In genomic region chr10:91513598-91513997, GRCh38 we compare ENCODE assay signal across 21 cellular contexts.
DNase-seq lines count a peak whose midpoint lies in the region; ATAC-seq and TF ChIP-seq lines count a peak whose summit lies in the region.
"Had no signal": no experiment of that assay in that cellular context is flagged by ENCODE, and none has a peak within 500 bp of the region (broad histone marks: within the 10 kb centered on the region; RNA-seq: fewer than 3 reads in every experiment).

No MANE protein-coding gene starts in this region.

- BruUV-seq in A673 (replicated peaks; lab: Mats Ljungman, UMichigan): no TSS peak

- H3K4me1 ChIP-seq in A673 (ENCODE audit: insufficient read depth, low read length, poor library complexity, severe bottlenecking): peaks cover 12% of the 10 kb centered on the region
- H3K4me1 ChIP-seq in body of pancreas: peaks cover 25% of the 10 kb centered on the region
- H3K4me1 ChIP-seq in psoas muscle: no peaks in the 10 kb centered on the region
- H3K4me1 ChIP-seq: Caco-2 had no signal

- H3K4me3 ChIP-seq in A673 (ENCODE audit: low read depth, low read length, poor library complexity, severe bottlenecking): no peak overlapping the region
- H3K4me3 ChIP-seq in body of pancreas: no peak overlapping the region
- H3K4me3 ChIP-seq in psoas muscle: no peak overlapping the region
- H3K4me3 ChIP-seq: BLaER1 treated with 17β-estradiol and CSF1 and Interleukin-3, amounts not matched to agents 10 nM and 100 nM; GM23338 had no signal

- peaks cover 6% of the 10 kb centered on the region; the same call in 1 of the 2 replicates for H3K9me3 Mint-ChIP-seq in HFFc6
- H3K9me3 Mint-ChIP-seq: GM23338 had no signal

- H3K9me3 ChIP-seq in A673 (ENCODE audit: low read depth, low read length, poor library complexity, severe bottlenecking): no peaks in the 10 kb centered on the region
- H3K9me3 ChIP-seq in body of pancreas: no peaks in the 10 kb centered on the region
- no peaks in the 10 kb centered on the region for H3K9me3 ChIP-seq in psoas muscle
- H3K9me3 ChIP-seq: Caco-2 had no signal

- ATAC-seq in body of pancreas (peak; percentile 42), psoas muscle (no peak), GM21723 (IDR thresholded peaks at IDR 0.05; ENCODE audit: unreplicated experiment) (no peak)
- ATAC-seq: GM23338 had no signal

- intact Hi-C loops in A673 (cut with micrococcal nuclease; ENCODE audit: unreplicated experiment): no loop called here
- intact Hi-C loops in body of pancreas (cut with DNase I): no loop called here
- intact Hi-C loops in psoas muscle (cut with DNase I): no loop called here

- H3K27ac ChIP-seq in A673 (ENCODE audit: low read depth, low read length, poor library complexity, severe bottlenecking) (peak overlapping the region; percentile 45), body of pancreas (peak overlapping the region in 2 of 4 donors; percentile 13 to 47), psoas muscle (peak overlapping the region; percentile 1)
- H3K27ac ChIP-seq: RWPE1 had no signal

- TF ChIP-seq POLR2A in body of pancreas (IDR thresholded peaks at IDR 0.05): no peak

- H3K4me3 Mint-ChIP-seq in HFFc6: peak overlapping the region; percentile 49; the same call in 1 of the 2 replicates
- H3K4me3 Mint-ChIP-seq: CD4-positive, alpha-beta memory T cell; GM23338 had no signal

- CTCF ChIA-PET in A673 (lab: Charles Lee): no interaction called here

- POLR2A ChIA-PET in A673 (lab: Charles Lee; ENCODE audit: low non-redundant PET): no interaction called here

- DNase-seq in A673 (ENCODE audit: low spot score) (no peak), HFFc6 (no peak), body of pancreas (no peak), psoas muscle (no peak), HK-2 (ENCODE audit: unreplicated experiment) (no peak)
- DNase-seq in activated CD4-positive, CD25-positive, alpha-beta regulatory T cell treated with anti-CD3 and anti-CD28 coated beads, Interleukin-2, amount 50 U/mL, for 72 hours: no peak
- no peak for DNase-seq in activated CD4-positive, alpha-beta T cell treated with anti-CD3 and anti-CD28 coated beads for 48 hours
- DNase-seq: ACHN; Caco-2; CD4-positive, alpha-beta memory T cell; DMS153; Kasumi-1; NCI-H1694; NCI-H2107; NCI-H446 treated with DMSO at 0.1 percent for 48 hours; NCI-H526 treated with DMSO at 0.1 percent for 48 hours; SHP77 treated with DMSO at 0.1 percent for 48 hours had no signal

- no peaks in the 10 kb centered on the region for H3K36me3 ChIP-seq in A673 (ENCODE audit: insufficient read depth, low read length, poor library complexity, severe bottlenecking)
- no peaks in the 10 kb centered on the region for H3K36me3 ChIP-seq in body of pancreas (replicated peaks in 1 of 2; ENCODE audit: insufficient read depth in 1 of 2, low read depth in 2 of 2)
- H3K36me3 ChIP-seq in psoas muscle (ENCODE audit: insufficient read depth in 1 of 2, low read depth in 1 of 2): peaks cover 0 to 14% of the 10 kb centered on the region in 2 donors

- peaks cover 41% of the 10 kb centered on the region for H3K4me1 Mint-ChIP-seq in HFFc6 (ENCODE audit: low read depth)
- H3K4me1 Mint-ChIP-seq: CD4-positive, alpha-beta memory T cell; GM23338 had no signal

- 0 out of 2 replicates have a peak overlapping the region, but pooled peaks have one; percentile 21 for H3K27ac Mint-ChIP-seq in HFFc6
- H3K27ac Mint-ChIP-seq: CD4-positive, alpha-beta memory T cell; GM23338 had no signal

- H3K36me3 Mint-ChIP-seq in HFFc6 (ENCODE audit: low read depth): peaks cover 14% of the 10 kb centered on the region; the same call in 1 of the 2 replicates
- H3K36me3 Mint-ChIP-seq: CD4-positive, alpha-beta memory T cell had no signal

- H3K27me3 Mint-ChIP-seq in HFFc6 (ENCODE audit: insufficient read depth): no peaks in the 10 kb centered on the region
- H3K27me3 Mint-ChIP-seq: CD4-positive, alpha-beta memory T cell had no signal

- no peaks in the 10 kb centered on the region for H3K27me3 ChIP-seq in A673 (replicated peaks; ENCODE audit: insufficient read depth, low read depth, low read length, poor library complexity)
- no peaks in the 10 kb centered on the region for H3K27me3 ChIP-seq in body of pancreas
- H3K27me3 ChIP-seq in psoas muscle (ENCODE audit: insufficient read depth in 3 of 3, low read length in 2 of 3): no peaks in the 10 kb centered on the region
- H3K27me3 ChIP-seq: BLaER1 treated with 17β-estradiol and CSF1 and Interleukin-3, amounts not matched to agents 10 nM and 100 nM had no signal

- no peak for TF ChIP-seq CTCF in A673 (conservative IDR thresholded peaks at IDR 0.05; ENCODE audit: low read depth, low read length)
- TF ChIP-seq CTCF in HFFc6 (IDR thresholded peaks at IDR 0.05): no peak
- TF ChIP-seq CTCF in body of pancreas (IDR thresholded peaks at IDR 0.05): no peak
- no peak for TF ChIP-seq CTCF in psoas muscle (IDR thresholded peaks at IDR 0.05)
